10 cellular contexts compared by ENCODE assay signal in genomic region chrX:19373034-19373891, GRCh38. TPM values are rescaled to one million over a fixed set of nuclear protein-coding genes. Genes with fewer than 3 reads are reported as not detected.
DNase-seq lines count a peak whose midpoint lies in the region; ATAC-seq and TF ChIP-seq lines count a peak whose summit lies in the region.
"Had no signal": no experiment of that assay in that cellular context is flagged by ENCODE, and none has a peak within 500 bp of the region (broad histone marks: within the 10 kb centered on the region; RNA-seq: fewer than 3 reads in every experiment).

No MANE protein-coding gene starts in this region.

- no peak overlapping the region for H2AFZ ChIP-seq in osteoblast (ENCODE audit: low read length)

- intact Hi-C loops in Caco-2 (cut with micrococcal nuclease; ENCODE audit: unreplicated experiment), result loop anchor here (5.0 kb wide), 1 partner anchor 514 kb away; the partner anchor contains the start of gene SH3KBP1

- H3K36me3 ChIP-seq in Caco-2 (ENCODE audit: control insufficient read depth, insufficient read depth, low read length), result no peaks in the 10 kb centered on the region
- H3K36me3 ChIP-seq in osteoblast (ENCODE audit: insufficient read depth, low read length), result no peaks in the 10 kb centered on the region

- no peaks in the 10 kb centered on the region for H3K79me2 ChIP-seq in osteoblast (ENCODE audit: insufficient read depth, low read length)

- ATAC-seq in effector memory CD8-positive, alpha-beta T cell (replicated peaks), result no peak
- ATAC-seq in GM19463 (IDR thresholded peaks at IDR 0.05; ENCODE audit: unreplicated experiment), result no peak

- peak overlapping the region; percentile 90 for H3K4me2 ChIP-seq in osteoblast (ENCODE audit: insufficient read depth, low read length)

- H4K20me1 ChIP-seq in osteoblast (ENCODE audit: insufficient read depth, low read length), result no peaks in the 10 kb centered on the region

- H3K9me3 Mint-ChIP-seq in Caco-2 (ENCODE audit: unreplicated experiment), result no peaks in the 10 kb centered on the region
- no peaks in the 10 kb centered on the region for H3K9me3 Mint-ChIP-seq in effector memory CD8-positive, alpha-beta T cell

- CTCF ChIA-PET in Caco-2 (lab: Charles Lee), result interaction anchor here (1.5 kb wide), 1 partner anchor 162 kb away, joined by 10 read pairs; no protein-coding TSS in a partner anchor

- POLR2A ChIA-PET in Caco-2 (lab: Charles Lee), result no interaction called here

- no peak overlapping the region for H3K4me3 ChIP-seq in Caco-2 (ENCODE audit: low read depth, low read length)
- peak overlapping the region; percentile 70 for H3K4me3 ChIP-seq in osteoblast (ENCODE audit: insufficient read depth, low read length)

- no peaks in the 10 kb centered on the region for H3K27me3 Mint-ChIP-seq in Caco-2 (ENCODE audit: insufficient read depth, unreplicated experiment)
- H3K27me3 Mint-ChIP-seq in effector memory CD8-positive, alpha-beta T cell, result no peaks in the 10 kb centered on the region

- H3K27me3 ChIP-seq in Caco-2 (replicated peaks; ENCODE audit: control insufficient read depth, insufficient read depth, low read length) (no peaks in the 10 kb centered on the region), osteoblast (ENCODE audit: insufficient read depth, low read length) (peaks cover 8% of the 10 kb centered on the region)

- H3K27ac ChIP-seq in osteoblast (ENCODE audit: low read depth, low read length), result no peak overlapping the region

- H3K4me3 Mint-ChIP-seq in Caco-2 (ENCODE audit: unreplicated experiment), result peak overlapping the region; percentile 63
- peak overlapping the region; percentile 86 to 87 for H3K4me3 Mint-ChIP-seq in effector memory CD8-positive, alpha-beta T cell

- H3K9me3 ChIP-seq in Caco-2 (no peaks in the 10 kb centered on the region), osteoblast (ENCODE audit: low read depth, low read length) (no peaks in the 10 kb centered on the region)

- no peaks in the 10 kb centered on the region for H3K4me1 Mint-ChIP-seq in Caco-2 (ENCODE audit: low read depth, unreplicated experiment)
- H3K4me1 Mint-ChIP-seq in effector memory CD8-positive, alpha-beta T cell (ENCODE audit: low read depth in 2 of 2), result peaks cover 8 to 9% of the 10 kb centered on the region in 2 donors

- no TSS peak for BruUV-seq in Caco-2 (replicated peaks; lab: Mats Ljungman, UMichigan)

- H3K27ac Mint-ChIP-seq in Caco-2 (ENCODE audit: unreplicated experiment), result no peak overlapping the region
- peak overlapping the region in 1 of 2 donors; percentile 90 for H3K27ac Mint-ChIP-seq in effector memory CD8-positive, alpha-beta T cell

- no peak for TF ChIP-seq CTCF in Caco-2 (IDR thresholded peaks at IDR 0.05; ENCODE audit: insufficient read depth in 1 of 2, low read depth in 1 of 2, low read length in 1 of 2, severe bottlenecking in 1 of 2, unreplicated experiment in 1 of 2)
- no peak for TF ChIP-seq CTCF in osteoblast (IDR thresholded peaks at IDR 0.05; ENCODE audit: extremely low read depth, low read depth, low read length)

- DNase-seq in Caco-2 (no peak), NCI-H82 treated with DMSO at 0.1 percent for 48 hours (lab: John Stamatoyannopoulos, UW; ENCODE audit: unreplicated experiment) (peak; percentile 7), osteoblast (ENCODE audit: insufficient read length, low spot score, missing footprints) (no peak), AML-193 (lab: John Stamatoyannopoulos, UW) (no peak)
- DNase-seq in effector memory CD8-positive, alpha-beta T cell, result no peak
- no peak for DNase-seq in activated CD4-positive, CD25-positive, alpha-beta regulatory T cell (lab: John Stamatoyannopoulos, UW)
- DNase-seq in activated CD4-positive, alpha-beta T cell treated with anti-CD3 and anti-CD28 coated beads for 4 hours, result no peak
- DNase-seq: NCI-H1694 treated with DMSO at 0.1 percent for 48 hours, T1000 had no signal

- H3K4me1 ChIP-seq in Caco-2 (no peaks in the 10 kb centered on the region), osteoblast (ENCODE audit: insufficient read depth, low read length) (peaks cover 8% of the 10 kb centered on the region)

- no peaks in the 10 kb centered on the region for H3K36me3 Mint-ChIP-seq in Caco-2 (ENCODE audit: insufficient read depth, unreplicated experiment)
- H3K36me3 Mint-ChIP-seq in effector memory CD8-positive, alpha-beta T cell (ENCODE audit: insufficient read depth), result peaks cover 5% of the 10 kb centered on the region

RNA-seq across cellular contexts. Expression of gene PDHA1, which starts 29.5 kb away (rescaled TPM):
- total RNA-seq in Caco-2 (2022) (275 and 279 TPM in 2 replicates), osteoblast (26.4 and 35.7 TPM in 2 replicates)
